11 cellular contexts compared by ENCODE assay signal in genomic region chr3:34212671-34213070, GRCh38.
A peak's percentile ranks its signal among the peaks of the same experiment; 100 is the strongest.
DNase-seq lines count a peak whose midpoint lies in the region; ATAC-seq, FAIRE-seq and TF ChIP-seq lines count a peak whose summit lies in the region.
"Had no signal": no experiment of that assay in that cellular context is flagged by ENCODE, and none has a peak within 500 bp of the region (broad histone marks: within the 10 kb centered on the region; RNA-seq: fewer than 3 reads in every experiment).

No MANE protein-coding gene starts in this region.

- peaks cover 0 to 5% (median 0%) of the 10 kb centered on the region in 3 donors for H3K4me1 ChIP-seq in pancreas
- H3K4me1 ChIP-seq: Caco-2 had no signal

- ATAC-seq in pancreas = peak in 3 of 4 donors; percentile 58 to 77 (median 77)
- ATAC-seq in GM19023 (IDR thresholded peaks at IDR 0.05; ENCODE audit: unreplicated experiment) = no peak
- no peak for ATAC-seq in GM18873 (IDR thresholded peaks at IDR 0.05; ENCODE audit: low FRiP score, unreplicated experiment)
- ATAC-seq: activated CD4-positive, alpha-beta T cell treated with anti-CD3 and anti-CD28 coated beads for 36 hours had no signal

- H3K27me3 ChIP-seq in pancreas = no peaks in the 10 kb centered on the region

- no peaks in the 10 kb centered on the region for H3K36me3 ChIP-seq in pancreas

- no peak overlapping the region for H3K27ac ChIP-seq in pancreas
- H3K27ac ChIP-seq: PC-9 had no signal

- WGBS in pancreas, 2 donors = 54 to 55% methylated on average over 3 of the region's 3 CpGs

- TF ChIP-seq CTCF in epithelial cell of esophagus (IDR thresholded peaks at IDR 0.05; ENCODE audit: insufficient read depth, low read depth, low read length, missing control alignments) = no peak
- TF ChIP-seq CTCF in pancreas (IDR thresholded peaks at IDR 0.05) = no peak

- H3K9me3 ChIP-seq in pancreas = no peaks in the 10 kb centered on the region
- H3K9me3 ChIP-seq: Caco-2 had no signal

- DNase-seq in GM03348 (ENCODE audit: low spot score) = peak; percentile 5
- DNase-seq in NCI-H748 (lab: John Stamatoyannopoulos, UW; ENCODE audit: unreplicated experiment) = peak; percentile 72
- DNase-seq in epithelial cell of esophagus (ENCODE audit: low read depth) = peak; percentile 46
- no peak for DNase-seq in pancreas
- DNase-seq in activated CD4-positive, alpha-beta T cell treated with anti-CD3 and anti-CD28 coated beads, Interleukin-2, amount 50 U/mL, for 4 hours = no peak
- no peak for DNase-seq in GM19239 (ENCODE audit: insufficient read length, low spot score)
- DNase-seq: activated CD4-positive, alpha-beta T cell treated with anti-CD3 and anti-CD28 coated beads for 36 hours; Caco-2; PC-9 had no signal

- intact Hi-C loops in pancreas (cut with DNase I) = no loop called here

- H3K4me3 ChIP-seq in epithelial cell of esophagus (ENCODE audit: low read length) (no peak overlapping the region), pancreas (no peak overlapping the region)
- H3K4me3 ChIP-seq: PC-9 had no signal

- no peak for FAIRE-seq in pancreas (lab: Jason Lieb, UNC)
- FAIRE-seq in GM19239 (lab: Jason Lieb, UNC) = no peak

Comparison
In these comparisons a context has a peak if more than half of its experiments do, and no peak if none do; other contexts are left out.
1. DNase-seq: peak in GM03348 (single experiment), NCI-H748 (single experiment) and epithelial cell of esophagus (single experiment); none in pancreas (0 of 6), activated CD4-positive, alpha-beta T cell treated with anti-CD3 and anti-CD28 coated beads, Interleukin-2, amount 50 U/mL, for 4 hours (0 of 2) and GM19239 (single experiment).
2. ATAC-seq: peak in pancreas (3 of 4); none in GM19023 (single experiment) and GM18873 (single experiment).